In genomic region chr11:68974421-68975194, GRCh38 we compare ENCODE assay signal across 12 cellular contexts. TPM values are rescaled to one million over a fixed set of nuclear protein-coding genes. Genes with fewer than 3 reads are reported as not detected.
DNase-seq lines count a peak whose midpoint lies in the region; ATAC-seq, FAIRE-seq and TF ChIP-seq lines count a peak whose summit lies in the region.
"Had no signal": no experiment of that assay in that cellular context is flagged by ENCODE, and none has a peak within 500 bp of the region (broad histone marks: within the 10 kb centered on the region; RNA-seq: fewer than 3 reads in every experiment).

No MANE protein-coding gene starts in this region.

- H3K4me2 ChIP-seq in MM.1S (ENCODE audit: low read depth, low read length) (no peak overlapping the region), GM12878 (ENCODE audit: control insufficient read depth, insufficient read depth) (no peak overlapping the region)

- H4K20me1 ChIP-seq in MM.1S (ENCODE audit: insufficient read depth, low read length), result no peaks in the 10 kb centered on the region
- H4K20me1 ChIP-seq in GM12878 (ENCODE audit: control insufficient read depth, insufficient read depth), result no peaks in the 10 kb centered on the region

- H3K79me2 ChIP-seq in MM.1S (ENCODE audit: low read length) (no peaks in the 10 kb centered on the region), GM12878 (ENCODE audit: control insufficient read depth, insufficient read depth, low read length) (no peaks in the 10 kb centered on the region)

- H3K9me3 ChIP-seq in MM.1S (replicated peaks; ENCODE audit: insufficient read depth, low read length) (no peaks in the 10 kb centered on the region), GM12878 (replicated peaks; ENCODE audit: control insufficient read depth, insufficient read depth, low read length) (no peaks in the 10 kb centered on the region)
- H3K9me3 ChIP-seq: esophagus squamous epithelium, psoas muscle had no signal

- TF ChIP-seq CTCF in MM.1S (IDR thresholded peaks at IDR 0.05; ENCODE audit: low read length) (no peak), GM12878 (IDR thresholded peaks at IDR 0.05 in 2 of 3, conservative IDR thresholded peaks at IDR 0.05 in 1 of 3; ENCODE audit: control insufficient read depth in 2 of 3, extremely low read depth in 1 of 3, insufficient read depth in 1 of 3, low read depth in 3 of 3, low read length in 3 of 3) (no peak)

- 75% methylated on average over 23 of the region's 23 CpGs for WGBS in GM12878 (ENCODE audit: insufficient coverage, insufficient replicate concordance, low lambda C conversion rate, missing lambda C conversion rate)

- peak; percentile 66 for FAIRE-seq in GM12878 (lab: Jason Lieb, UNC)
- FAIRE-seq: TTC549 had no signal

- DNase-seq in T-helper 1 cell, result no peak
- DNase-seq in MM.1S, result peak; percentile 40
- DNase-seq in GM12878 (ENCODE audit: low read depth, low spot score), result no peak
- DNase-seq in posterior vena cava (ENCODE audit: low spot score), result peak; percentile 62
- no peak for DNase-seq in NCI-H1048 (lab: John Stamatoyannopoulos, UW)
- DNase-seq: esophagus squamous epithelium had no signal

- H3K27ac ChIP-seq in MM.1S (ENCODE audit: low read length), result no peak overlapping the region
- no peak overlapping the region for H3K27ac ChIP-seq in GM12878 (ENCODE audit: control insufficient read depth, insufficient read depth)
- H3K27ac ChIP-seq: esophagus squamous epithelium, psoas muscle had no signal

- H2AFZ ChIP-seq in MM.1S (ENCODE audit: low read length) (0 out of 2 replicates have a peak overlapping the region, but pooled peaks have one; percentile 24), GM12878 (ENCODE audit: control insufficient read depth, low read depth, low read length) (peak overlapping the region; percentile 72)

- H3K4me3 Mint-ChIP-seq in T-helper 1 cell treated with Interleukin-12 subunit alpha and Interleukin-12 subunit beta and Interleukin-4 antibody, amounts not matched to agents 30 μg/mL and 1 μg/mL, for 36 hours, result no peak overlapping the region
- H3K4me3 Mint-ChIP-seq: CD4-positive, CD25-positive, alpha-beta regulatory T cell had no signal

- H3K9me3 Mint-ChIP-seq in T-helper 1 cell treated with Interleukin-12 subunit alpha and Interleukin-12 subunit beta and Interleukin-4 antibody, amounts not matched to agents 30 μg/mL and 1 μg/mL, for 36 hours, result no peaks in the 10 kb centered on the region
- H3K9me3 Mint-ChIP-seq: CD4-positive, CD25-positive, alpha-beta regulatory T cell had no signal

- TF ChIP-seq RAD21 in GM12878 (IDR thresholded peaks at IDR 0.05; ENCODE audit: insufficient read depth, low read depth, low read length), result no peak

- in situ Hi-C loops in GM12878 (cut with MboI), result no loop called here

- RAD21 ChIA-PET in GM12878 (lab: Charles Lee; ENCODE audit: unreplicated experiment), result no interaction called here

- BruUV-seq in GM12878 (replicated peaks; lab: Mats Ljungman, UMichigan), result no TSS peak

- H3K36me3 ChIP-seq in MM.1S (replicated peaks; ENCODE audit: insufficient read depth, low read length) (no peaks in the 10 kb centered on the region), GM12878 (ENCODE audit: control insufficient read depth in 2 of 2, insufficient read depth in 2 of 2, low read length in 1 of 2) (no peaks in the 10 kb centered on the region)
- H3K36me3 ChIP-seq: esophagus squamous epithelium had no signal

- intact Hi-C loops in GM12878 (cut with micrococcal nuclease; ENCODE audit: unreplicated experiment) (no loop called here), posterior vena cava (cut with DNase I) (no loop called here)

- CTCF ChIA-PET in GM12878 (lab: Yijun Ruan, JAX), result no interaction called here

- peaks cover 2% of the 10 kb centered on the region for H3K4me1 Mint-ChIP-seq in T-helper 1 cell treated with Interleukin-12 subunit alpha and Interleukin-12 subunit beta and Interleukin-4 antibody, amounts not matched to agents 30 μg/mL and 1 μg/mL, for 36 hours (ENCODE audit: low read depth)
- H3K4me1 Mint-ChIP-seq: CD4-positive, CD25-positive, alpha-beta regulatory T cell had no signal

- TF ChIP-seq EP300 in GM12878 (IDR thresholded peaks at IDR 0.05; ENCODE audit: borderline replicate concordance in 1 of 2, control insufficient read depth in 1 of 2, low read depth in 2 of 2, low read length in 2 of 2), result no peak

- no peak overlapping the region for H3K4me3 ChIP-seq in MM.1S (ENCODE audit: low read length)
- H3K4me3 ChIP-seq in GM12878, result no peak overlapping the region
- H3K4me3 ChIP-seq: esophagus squamous epithelium, psoas muscle had no signal

- peaks cover 2% of the 10 kb centered on the region for H3K36me3 Mint-ChIP-seq in T-helper 1 cell treated with Interleukin-12 subunit alpha and Interleukin-12 subunit beta and Interleukin-4 antibody, amounts not matched to agents 30 μg/mL and 1 μg/mL, for 36 hours (ENCODE audit: low read depth)

- H3K9ac ChIP-seq in MM.1S (ENCODE audit: low read length), result no peak overlapping the region
- H3K9ac ChIP-seq in GM12878 (ENCODE audit: control insufficient read depth, insufficient read depth, low read length), result no peak overlapping the region

- SMC1A ChIA-PET in GM12878 (lab: Charles Lee; ENCODE audit: uncharacterized antibody, unreplicated experiment), result no interaction called here

- H3K27ac Mint-ChIP-seq in T-helper 1 cell treated with Interleukin-12 subunit alpha and Interleukin-12 subunit beta and Interleukin-4 antibody, amounts not matched to agents 30 μg/mL and 1 μg/mL, for 36 hours, result peak overlapping the region; percentile 16
- H3K27ac Mint-ChIP-seq: CD4-positive, CD25-positive, alpha-beta regulatory T cell had no signal

- no peaks in the 10 kb centered on the region for H3K27me3 Mint-ChIP-seq in T-helper 1 cell treated with Interleukin-12 subunit alpha and Interleukin-12 subunit beta and Interleukin-4 antibody, amounts not matched to agents 30 μg/mL and 1 μg/mL, for 36 hours (ENCODE audit: low read depth)

- H3K27me3 ChIP-seq in MM.1S (replicated peaks; ENCODE audit: insufficient read depth, low read length) (peaks cover 68% of the 10 kb centered on the region), GM12878 (replicated peaks in 1 of 2; ENCODE audit: control insufficient read depth in 2 of 2, insufficient read depth in 2 of 2, low read length in 1 of 2) (no peaks in the 10 kb centered on the region; a peak in 2 of 4 replicates)

- no peaks in the 10 kb centered on the region for H3K9me2 ChIP-seq in MM.1S (replicated peaks; ENCODE audit: insufficient read depth, low read length)

- POLR2A ChIA-PET in GM12878 (lab: Charles Lee), result interaction anchor here (0.6 kb wide), 1 partner anchor 394 kb away, joined by 3 read pairs; no protein-coding TSS in a partner anchor

- no peak for TF ChIP-seq POLR2A in GM12878 (IDR thresholded peaks at IDR 0.05; ENCODE audit: low read depth, low read length)

- H3F3A ChIP-seq in MM.1S (ENCODE audit: insufficient read depth, low read length), result no peaks in the 10 kb centered on the region

- ATAC-seq in GM12878, result peak; percentile 84
- ATAC-seq in GM21528 (IDR thresholded peaks at IDR 0.05; ENCODE audit: low FRiP score, unreplicated experiment), result no peak
- ATAC-seq in HG03469 (IDR thresholded peaks at IDR 0.05; ENCODE audit: unreplicated experiment), result no peak
- ATAC-seq: psoas muscle had no signal

- H3K4me1 ChIP-seq in MM.1S (ENCODE audit: low read length) (no peaks in the 10 kb centered on the region), GM12878 (ENCODE audit: control insufficient read depth, insufficient read depth, low read length) (no peaks in the 10 kb centered on the region)
- H3K4me1 ChIP-seq: psoas muscle had no signal

TF ChIP-seq in GM12878, 131 proteins besides CTCF, POLR2A, EP300 and RAD21 (continues in another document):
- no peak for TF ChIP-seq EZH2 (IDR thresholded peaks at IDR 0.05; ENCODE audit: borderline replicate concordance, control insufficient read depth, low read depth, low read length)
- TF ChIP-seq RUNX3 (IDR thresholded peaks at IDR 0.05; ENCODE audit: low read length), result peak; percentile 42; the same call in 1 of the 2 replicates
- no peak for TF ChIP-seq FOXM1 (IDR thresholded peaks at IDR 0.05; ENCODE audit: low read depth, low read length)

RNA-seq across cellular contexts. Expression of gene MRGPRD, which starts 6.2 kb away (rescaled TPM):
- not detected in 2 replicates for total RNA-seq in GM12878 (2013; cell fraction: nucleolus; rRNA removed)
- total RNA-seq in GM12878 (2014; rRNA removed), result not detected in 2 replicates
- total RNA-seq in GM12878 (2014; rRNA removed; fragmentation: Illumina TruSeq; extraction: Trizol), result not detected in 2 replicates
- not detected in 2 replicates for total RNA-seq in GM12878 (2021)
- not detected for polyA plus RNA-seq in GM12878 (2011; ENCODE audit: low read depth)
- polyA plus RNA-seq in GM12878 (2011; rRNA removed), result not detected in 2 replicates
- polyA plus RNA-seq in GM12878 (2011; cell fraction: cytosol; rRNA removed), result not detected in 2 replicates
- polyA plus RNA-seq in GM12878 (2011; cell fraction: nucleus; rRNA removed), result not detected in 2 replicates
- polyA plus RNA-seq in GM12878 (2012), result not detected in 2 replicates
- not detected in 2 replicates for polyA plus RNA-seq in GM12878 (2014; fragmentation: Illumina TruSeq; extraction: Trizol)
- polyA plus RNA-seq in GM12878 (2014; fragmentation: Nextera tagmentation; extraction: Ambion mirVana), result not detected
- not detected in 2 replicates for polyA plus RNA-seq in GM12878 (2014; rRNA removed)
- polyA plus RNA-seq in GM12878 (2016; fragmentation: Nextera tagmentation; extraction: Ambion mirVana), result not detected
- polyA minus RNA-seq in GM12878 (2011; rRNA and poly(A)+ RNA removed), result not detected in 2 replicates
- polyA minus RNA-seq in GM12878 (2011; cell fraction: cytosol; rRNA and poly(A)+ RNA removed), result not detected in 2 replicates
- polyA minus RNA-seq in GM12878 (2011; cell fraction: nucleus; rRNA and poly(A)+ RNA removed), result not detected in 2 replicates
- not detected for total RNA-seq in posterior vena cava
- total RNA-seq: CD4-positive, CD25-positive, alpha-beta regulatory T cell; esophagus squamous epithelium; psoas muscle had no signal
- polyA plus RNA-seq: psoas muscle had no signal

RNA-seq across cellular contexts. Expression of gene MRGPRF, which starts 38.4 kb away (rescaled TPM):
- total RNA-seq in GM12878 (2013; cell fraction: nucleolus; rRNA removed), result not detected in 2 replicates
- not detected in 2 replicates for total RNA-seq in GM12878 (2014; rRNA removed)
- total RNA-seq in GM12878 (2014; rRNA removed; fragmentation: Illumina TruSeq; extraction: Trizol), result not detected in 2 replicates
- total RNA-seq in GM12878 (2021), result not detected in 2 replicates
- not detected for polyA plus RNA-seq in GM12878 (2011; ENCODE audit: low read depth)
- not detected in 2 replicates for polyA plus RNA-seq in GM12878 (2011; rRNA removed)
- polyA plus RNA-seq in GM12878 (2011; cell fraction: cytosol; rRNA removed), result not detected in 2 replicates
- not detected in 2 replicates for polyA plus RNA-seq in GM12878 (2011; cell fraction: nucleus; rRNA removed)
- polyA plus RNA-seq in GM12878 (2012), result not detected in 2 replicates
- not detected in 2 replicates for polyA plus RNA-seq in GM12878 (2014; fragmentation: Illumina TruSeq; extraction: Trizol)
- polyA plus RNA-seq in GM12878 (2014; fragmentation: Nextera tagmentation; extraction: Ambion mirVana), result not detected
- not detected in 2 replicates for polyA plus RNA-seq in GM12878 (2014; rRNA removed)
- not detected for polyA plus RNA-seq in GM12878 (2016; fragmentation: Nextera tagmentation; extraction: Ambion mirVana)
- polyA minus RNA-seq in GM12878 (2011; rRNA and poly(A)+ RNA removed), result not detected in 2 replicates
- polyA minus RNA-seq in GM12878 (2011; cell fraction: cytosol; rRNA and poly(A)+ RNA removed), result not detected in 2 replicates
- polyA minus RNA-seq in GM12878 (2011; cell fraction: nucleus; rRNA and poly(A)+ RNA removed), result not detected in 2 replicates
- 100 to 1,000 TPM; 117 to 138 TPM for total RNA-seq in posterior vena cava
- total RNA-seq: CD4-positive, CD25-positive, alpha-beta regulatory T cell had no signal
- polyA plus RNA-seq: CD4-positive, CD25-positive, alpha-beta regulatory T cell had no signal

Comparison
In these comparisons a context has a peak if more than half of its experiments do, and no peak if none do; other contexts are left out.
1. DNase-seq: peak in MM.1S (single experiment) and posterior vena cava (single experiment); none in T-helper 1 cell (0 of 5), GM12878 (single experiment) and NCI-H1048 (single experiment).
2. RNA of gene MRGPRF, which starts 38.4 kb away (total RNA-seq): 117 to 138 TPM in posterior vena cava; not detected in GM12878; every median in the first group is over 100 times any median in the second.